Comparison of ENCODE assay signal across 1 cellular context in the genomic region with DNA sequence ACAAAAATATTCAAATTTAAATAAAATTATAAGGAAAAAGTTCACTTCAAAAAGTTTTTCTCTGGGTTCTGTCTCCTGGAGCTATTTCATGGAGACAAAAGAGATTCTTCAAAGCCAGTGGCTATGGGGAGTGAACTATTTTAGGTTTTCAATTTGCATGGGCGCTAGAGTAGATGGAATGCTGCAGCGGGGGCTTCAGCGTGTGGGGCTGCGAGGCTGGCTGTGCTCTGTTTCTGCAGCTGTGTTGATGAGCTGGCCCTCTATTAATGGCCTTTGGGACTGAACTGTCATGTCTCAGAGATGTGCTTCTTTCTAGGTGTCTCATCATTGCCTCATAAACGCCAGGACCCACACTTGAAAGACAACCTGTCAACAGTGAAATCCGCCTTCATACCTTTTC.
TF ChIP-seq lines count a peak whose summit lies in the region.

No MANE protein-coding gene starts in this region.

TF ChIP-seq in GM23338, 12 proteins besides CTCF, POLR2A, EP300 and RAD21 (continued from another document):
- TF ChIP-seq, protein P1, sequence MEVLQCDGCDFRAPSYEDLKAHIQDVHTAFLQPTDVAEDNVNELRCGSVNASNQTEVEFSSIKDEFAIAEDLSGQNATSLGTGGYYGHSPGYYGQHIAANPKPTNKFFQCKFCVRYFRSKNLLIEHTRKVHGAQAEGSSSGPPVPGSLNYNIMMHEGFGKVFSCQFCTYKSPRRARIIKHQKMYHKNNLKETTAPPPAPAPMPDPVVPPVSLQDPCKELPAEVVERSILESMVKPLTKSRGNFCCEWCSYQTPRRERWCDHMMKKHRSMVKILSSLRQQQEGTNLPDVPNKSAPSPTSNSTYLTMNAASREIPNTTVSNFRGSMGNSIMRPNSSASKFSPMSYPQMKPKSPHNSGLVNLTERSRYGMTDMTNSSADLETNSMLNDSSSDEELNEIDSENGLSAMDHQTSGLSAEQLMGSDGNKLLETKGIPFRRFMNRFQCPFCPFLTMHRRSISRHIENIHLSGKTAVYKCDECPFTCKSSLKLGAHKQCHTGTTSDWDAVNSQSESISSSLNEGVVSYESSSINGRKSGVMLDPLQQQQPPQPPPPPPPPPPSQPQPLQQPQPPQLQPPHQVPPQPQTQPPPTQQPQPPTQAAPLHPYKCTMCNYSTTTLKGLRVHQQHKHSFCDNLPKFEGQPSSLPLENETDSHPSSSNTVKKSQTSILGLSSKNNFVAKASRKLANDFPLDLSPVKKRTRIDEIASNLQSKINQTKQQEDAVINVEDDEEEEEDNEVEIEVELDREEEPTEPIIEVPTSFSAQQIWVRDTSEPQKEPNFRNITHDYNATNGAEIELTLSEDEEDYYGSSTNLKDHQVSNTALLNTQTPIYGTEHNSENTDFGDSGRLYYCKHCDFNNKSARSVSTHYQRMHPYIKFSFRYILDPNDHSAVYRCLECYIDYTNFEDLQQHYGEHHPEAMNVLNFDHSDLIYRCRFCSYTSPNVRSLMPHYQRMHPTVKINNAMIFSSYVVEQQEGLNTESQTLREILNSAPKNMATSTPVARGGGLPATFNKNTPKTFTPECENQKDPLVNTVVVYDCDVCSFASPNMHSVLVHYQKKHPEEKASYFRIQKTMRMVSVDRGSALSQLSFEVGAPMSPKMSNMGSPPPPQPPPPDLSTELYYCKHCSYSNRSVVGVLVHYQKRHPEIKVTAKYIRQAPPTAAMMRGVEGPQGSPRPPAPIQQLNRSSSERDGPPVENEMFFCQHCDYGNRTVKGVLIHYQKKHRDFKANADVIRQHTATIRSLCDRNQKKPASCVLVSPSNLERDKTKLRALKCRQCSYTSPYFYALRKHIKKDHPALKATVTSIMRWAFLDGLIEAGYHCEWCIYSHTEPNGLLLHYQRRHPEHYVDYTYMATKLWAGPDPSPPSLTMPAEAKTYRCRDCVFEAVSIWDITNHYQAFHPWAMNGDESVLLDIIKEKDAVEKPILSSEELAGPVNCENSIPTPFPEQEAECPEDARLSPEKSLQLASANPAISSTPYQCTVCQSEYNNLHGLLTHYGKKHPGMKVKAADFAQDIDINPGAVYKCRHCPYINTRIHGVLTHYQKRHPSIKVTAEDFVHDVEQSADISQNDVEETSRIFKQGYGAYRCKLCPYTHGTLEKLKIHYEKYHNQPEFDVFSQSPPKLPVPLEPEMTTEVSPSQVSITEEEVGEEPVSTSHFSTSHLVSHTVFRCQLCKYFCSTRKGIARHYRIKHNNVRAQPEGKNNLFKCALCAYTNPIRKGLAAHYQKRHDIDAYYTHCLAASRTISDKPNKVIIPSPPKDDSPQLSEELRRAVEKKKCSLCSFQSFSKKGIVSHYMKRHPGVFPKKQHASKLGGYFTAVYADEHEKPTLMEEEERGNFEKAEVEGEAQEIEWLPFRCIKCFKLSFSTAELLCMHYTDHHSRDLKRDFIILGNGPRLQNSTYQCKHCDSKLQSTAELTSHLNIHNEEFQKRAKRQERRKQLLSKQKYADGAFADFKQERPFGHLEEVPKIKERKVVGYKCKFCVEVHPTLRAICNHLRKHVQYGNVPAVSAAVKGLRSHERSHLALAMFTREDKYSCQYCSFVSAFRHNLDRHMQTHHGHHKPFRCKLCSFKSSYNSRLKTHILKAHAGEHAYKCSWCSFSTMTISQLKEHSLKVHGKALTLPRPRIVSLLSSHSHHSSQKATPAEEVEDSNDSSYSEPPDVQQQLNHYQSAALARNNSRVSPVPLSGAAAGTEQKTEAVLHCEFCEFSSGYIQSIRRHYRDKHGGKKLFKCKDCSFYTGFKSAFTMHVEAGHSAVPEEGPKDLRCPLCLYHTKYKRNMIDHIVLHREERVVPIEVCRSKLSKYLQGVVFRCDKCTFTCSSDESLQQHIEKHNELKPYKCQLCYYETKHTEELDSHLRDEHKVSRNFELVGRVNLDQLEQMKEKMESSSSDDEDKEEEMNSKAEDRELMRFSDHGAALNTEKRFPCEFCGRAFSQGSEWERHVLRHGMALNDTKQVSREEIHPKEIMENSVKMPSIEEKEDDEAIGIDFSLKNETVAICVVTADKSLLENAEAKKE (CRISPR knock-in tag; IDR thresholded peaks at IDR 0.05): no peak
- no peak for TF ChIP-seq EZH2 (IDR thresholded peaks at IDR 0.05; ENCODE audit: low read depth, unreplicated experiment)
TF ChIP-seq in GM23338: peak in this region for 0.
